Comparison of ENCODE assay signal across 39 cellular contexts in the genomic region with DNA sequence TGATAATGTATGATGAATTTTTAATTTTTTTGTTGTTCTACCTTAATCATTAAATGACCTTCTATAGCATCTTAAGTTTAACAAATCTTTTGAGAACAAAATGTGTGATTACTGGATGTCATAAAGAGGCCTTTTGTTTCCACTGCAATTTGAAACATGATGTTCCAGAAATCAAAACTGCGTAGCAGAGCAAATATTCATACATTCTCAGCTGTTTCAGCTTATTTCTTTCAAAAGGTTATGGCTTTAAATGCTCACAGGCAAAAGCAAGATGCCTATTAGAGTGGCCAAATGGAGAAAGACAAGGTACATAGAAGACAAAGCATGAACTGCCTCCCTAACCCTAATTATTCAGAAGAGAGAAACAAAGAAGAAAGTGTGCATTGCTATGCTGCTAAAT.
"Had no signal": no experiment of that assay in that cellular context is flagged by ENCODE, and none has a peak within 500 bp of the region (broad histone marks: within the 10 kb centered on the region; RNA-seq: fewer than 3 reads in every experiment).

No MANE protein-coding gene starts in this region.

- H3K4me3 Mint-ChIP-seq: activated B cell treated with CpG ODN at 0.5 μM for 24 hours; activated CD4-positive, alpha-beta memory T cell treated with anti-CD3 and anti-CD28 coated beads for 36 hours; activated naive CD4-positive, alpha-beta T cell treated with anti-CD3 and anti-CD28 coated beads, Interleukin-2, amount 10 ng/mL, durations not matched to agents 7 days and 5 days; activated naive CD8-positive, alpha-beta T cell; activated T-cell treated with anti-CD3 and anti-CD28 coated beads, Interleukin-2, amount 50 U/mL, for 4 hours; activated T-helper 1 cell treated with anti-CD3 and anti-CD28 coated beads, Interleukin-12 subunit alpha, Interleukin-12 subunit beta, Interleukin-2, Interleukin-4 antibody, amounts not matched to agents 30 ng/mL and 10 ng/mL and 1 ng/mL, durations not matched to agents 14 hours and 24 hours and 36 hours; brain had no signal

- H3K27me3 Mint-ChIP-seq: activated B cell treated with CpG ODN at 0.5 μM for 24 hours; activated CD4-positive, alpha-beta memory T cell treated with anti-CD3 and anti-CD28 coated beads for 36 hours; activated naive CD4-positive, alpha-beta T cell treated with anti-CD3 and anti-CD28 coated beads, Interleukin-2, amount 10 ng/mL, durations not matched to agents 7 days and 5 days; activated naive CD8-positive, alpha-beta T cell had no signal

- H3K27ac Mint-ChIP-seq: activated B cell treated with CpG ODN at 0.5 μM for 24 hours; activated CD4-positive, alpha-beta memory T cell treated with anti-CD3 and anti-CD28 coated beads for 36 hours; activated naive CD4-positive, alpha-beta T cell treated with anti-CD3 and anti-CD28 coated beads, Interleukin-2, amount 10 ng/mL, durations not matched to agents 7 days and 5 days; activated naive CD8-positive, alpha-beta T cell; activated T-helper 1 cell treated with anti-CD3 and anti-CD28 coated beads, Interleukin-12 subunit alpha, Interleukin-12 subunit beta, Interleukin-2, Interleukin-4 antibody, amounts not matched to agents 30 ng/mL and 10 ng/mL and 1 ng/mL, durations not matched to agents 14 hours and 24 hours and 36 hours; brain had no signal

- H3K27ac ChIP-seq: Peyer's patch, VCaP had no signal

- DNase-seq: activated B cell treated with CpG ODN at 0.5 μM for 24 hours; activated CD4-positive, alpha-beta memory T cell treated with anti-CD3 and anti-CD28 coated beads for 36 hours; activated CD4-positive, alpha-beta T cell treated with anti-CD3 and anti-CD28 coated beads for 4 hours; activated CD4-positive, alpha-beta T cell treated with anti-CD3 and anti-CD28 coated beads, Interleukin-2, amount 50 U/mL, for 1 hour; activated CD4-positive, CD25-positive, alpha-beta regulatory T cell treated with anti-CD3 and anti-CD28 coated beads, Interleukin-2, amount 50 U/mL, for 72 hours; activated CD8-positive, alpha-beta memory T cell treated with anti-CD3 and anti-CD28 coated beads, Interleukin-2, amount 50 U/mL, for 4 hours; activated effector memory CD4-positive, alpha-beta T cell treated with Interleukin-2 at 50 U/mL for 16 hours; activated naive CD4-positive, alpha-beta T cell treated with anti-CD3 and anti-CD28 coated beads, Interleukin-2, amount 10 ng/mL, durations not matched to agents 7 days and 5 days; activated T-cell treated with anti-CD3 and anti-CD28 coated beads for 4 hours; activated T-cell treated with anti-CD3 and anti-CD28 coated beads, Interleukin-2, amount 50 U/mL, for 4 hours; amygdala; caudate nucleus; IMR-90; Karpas-422; NCI-H1092 treated with DMSO at 0.1 percent for 48 hours; NCI-H1417; NCI-H146; NCI-H187; NCI-H2029 treated with DMSO at 0.1 percent for 48 hours; NCI-H2107; NCI-H2171; NCI-H510A; NCI-H526; NCI-H748 treated with DMSO at 0.1 percent for 48 hours; NK-92 treated with Interleukin-12 subunit alpha and Interleukin-12 subunit beta, amount 100 ng/mL, for 24 hours; PC-3; Peyer's patch; RPMI8226; SHP77 treated with DMSO at 0.1 percent for 48 hours; SW 1271; T-helper 1 cell; T-helper 2 cell; T-helper 9 cell had no signal

- H3K27me3 ChIP-seq: Peyer's patch had no signal

- H3K4me3 ChIP-seq: K562, Peyer's patch had no signal

- ATAC-seq: activated T-cell treated with anti-CD3 and anti-CD28 coated beads, Interleukin-2, amount 50 U/mL, for 4 hours; K562; PC-3 had no signal

- FAIRE-seq: bronchial epithelial cell, K562 had no signal

- H3K9me3 Mint-ChIP-seq: activated B cell treated with CpG ODN at 0.5 μM for 24 hours; activated naive CD4-positive, alpha-beta T cell treated with anti-CD3 and anti-CD28 coated beads, Interleukin-2, amount 10 ng/mL, durations not matched to agents 7 days and 5 days; activated T-cell treated with anti-CD3 and anti-CD28 coated beads, Interleukin-2, amount 50 U/mL, for 4 hours; activated T-helper 1 cell treated with anti-CD3 and anti-CD28 coated beads, Interleukin-12 subunit alpha, Interleukin-12 subunit beta, Interleukin-2, Interleukin-4 antibody, amounts not matched to agents 30 ng/mL and 10 ng/mL and 1 ng/mL, durations not matched to agents 14 hours and 24 hours and 36 hours had no signal

- H3K36me3 ChIP-seq: Peyer's patch had no signal

- H3K9me3 ChIP-seq: Peyer's patch had no signal

- H3K36me3 Mint-ChIP-seq: activated CD4-positive, alpha-beta memory T cell treated with anti-CD3 and anti-CD28 coated beads for 36 hours; activated naive CD4-positive, alpha-beta T cell treated with anti-CD3 and anti-CD28 coated beads, Interleukin-2, amount 10 ng/mL, durations not matched to agents 7 days and 5 days; activated naive CD8-positive, alpha-beta T cell had no signal

- H3K4me1 Mint-ChIP-seq: activated B cell treated with CpG ODN at 0.5 μM for 24 hours; activated naive CD4-positive, alpha-beta T cell treated with anti-CD3 and anti-CD28 coated beads, Interleukin-2, amount 10 ng/mL, durations not matched to agents 7 days and 5 days had no signal

- H3K4me1 ChIP-seq: Peyer's patch had no signal
